ENCODE assay signal across 23 cellular contexts in genomic region chr10:120112809-120113208, GRCh38.
DNase-seq lines count a peak whose midpoint lies in the region; ATAC-seq, FAIRE-seq and TF ChIP-seq lines count a peak whose summit lies in the region.
"Had no signal": no experiment of that assay in that cellular context is flagged by ENCODE, and none has a peak within 500 bp of the region (broad histone marks: within the 10 kb centered on the region; RNA-seq: fewer than 3 reads in every experiment).

No MANE protein-coding gene starts in this region.

- no peak overlapping the region for H2AK5ac ChIP-seq in IMR-90 (ENCODE audit: low read depth, low read length)

- H2BK5ac ChIP-seq in IMR-90 (ENCODE audit: low read depth, low read length, poor library complexity, severe bottlenecking): no peak overlapping the region

- no peak overlapping the region for H3K23ac ChIP-seq in IMR-90 (ENCODE audit: low read depth, low read length)

- TF ChIP-seq RAD21 in HepG2 (CRISPR knock-in tag; IDR thresholded peaks at IDR 0.05) (no peak), IMR-90 (IDR thresholded peaks at IDR 0.05; ENCODE audit: low read length) (no peak)

- H3K9ac ChIP-seq in HepG2 (ENCODE audit: insufficient read depth, low read depth, low read length) (no peak overlapping the region), IMR-90 (ENCODE audit: low read depth, low read length) (no peak overlapping the region)
- H3K9ac ChIP-seq: BLaER1 had no signal

- no peak overlapping the region for H2AFZ ChIP-seq in HepG2 (ENCODE audit: low read length)
- no peak overlapping the region for H2AFZ ChIP-seq in IMR-90 (replicated peaks; ENCODE audit: low read length, poor library complexity)

- BruUV-seq in HepG2 (replicated peaks; lab: Mats Ljungman, UMichigan): no TSS peak
- BruUV-seq in IMR-90 (replicated peaks; lab: Mats Ljungman, UMichigan): no TSS peak

- no peak overlapping the region for H3K56ac ChIP-seq in IMR-90 (ENCODE audit: extremely low read depth, insufficient read depth, low read length)

- FAIRE-seq in HepG2 (lab: Jason Lieb, UNC): no peak
- FAIRE-seq: GM12878, GM12892, GM18507 had no signal

- H4K20me1 ChIP-seq in HepG2 (ENCODE audit: insufficient read depth, low read length) (no peaks in the 10 kb centered on the region), IMR-90 (ENCODE audit: insufficient read depth, low read length) (no peaks in the 10 kb centered on the region)
- H4K20me1 ChIP-seq: BLaER1 had no signal

- H3K4me3 ChIP-seq in HepG2 (replicated peaks in 1 of 3; ENCODE audit: insufficient read depth in 1 of 3, low read depth in 2 of 3, low read length in 3 of 3): no peak overlapping the region
- no peak overlapping the region for H3K4me3 ChIP-seq in right lobe of liver
- H3K4me3 ChIP-seq in IMR-90 (ENCODE audit: insufficient read depth, low read depth, low read length): no peak overlapping the region
- H3K4me3 ChIP-seq: BLaER1, GM12878 had no signal

- H3K27ac ChIP-seq in HepG2 (ENCODE audit: extremely low read length, insufficient read depth, low read length): no peak overlapping the region
- H3K27ac ChIP-seq in right lobe of liver: no peak overlapping the region
- H3K27ac ChIP-seq in IMR-90 (ENCODE audit: insufficient read depth, low read length): no peak overlapping the region
- H3K27ac ChIP-seq: 22Rv1, BLaER1 had no signal

- H3K18ac ChIP-seq in IMR-90 (ENCODE audit: low read depth, low read length): no peak overlapping the region

- CTCF ChIA-PET in HepG2 (lab: Yijun Ruan, JAX; ENCODE audit: low intra/inter-chr PET ratio, low total read pairs): no interaction called here
- CTCF ChIA-PET in IMR-90 (lab: Yijun Ruan, JAX): no interaction called here

- H2BK120ac ChIP-seq in IMR-90 (ENCODE audit: low read depth, low read length): no peak overlapping the region

- H3K36me3 ChIP-seq in HepG2 (replicated peaks in 1 of 2; ENCODE audit: control insufficient read depth in 1 of 2, insufficient read depth in 2 of 2, low read length in 2 of 2) (no peaks in the 10 kb centered on the region), right lobe of liver (no peaks in the 10 kb centered on the region), IMR-90 (ENCODE audit: control insufficient read depth, insufficient read depth, low read length) (no peaks in the 10 kb centered on the region)
- H3K36me3 ChIP-seq: BE2C, BLaER1 had no signal

- POLR2A ChIA-PET in HepG2 (lab: Yijun Ruan, JAX) (no interaction called here), IMR-90 (lab: Charles Lee; ENCODE audit: unreplicated experiment) (no interaction called here)

- in situ Hi-C loops in HepG2 (cut with HindIII; ENCODE audit: extremely low pct_ligation_motif_present, low pct_unique_long_range_greater_than_20kb): no loop called here
- in situ Hi-C loops in IMR-90 (cut with MboI; ENCODE audit: low sequenced_read_pairs): no loop called here

- intact Hi-C loops in HepG2 (cut with micrococcal nuclease; ENCODE audit: unreplicated experiment): no loop called here
- intact Hi-C loops in right lobe of liver (cut with DNase I): no loop called here
- intact Hi-C loops in IMR-90 (cut with micrococcal nuclease): no loop called here

- no peak overlapping the region for H3K4ac ChIP-seq in IMR-90 (ENCODE audit: low read depth, low read length)

- H3K14ac ChIP-seq in IMR-90 (replicated peaks; ENCODE audit: low read depth, low read length): no peak overlapping the region

- no peak overlapping the region for H4K5ac ChIP-seq in IMR-90 (ENCODE audit: low read depth, low read length)

- TF ChIP-seq EP300 in HepG2 (IDR thresholded peaks at IDR 0.05; ENCODE audit: low read depth in 2 of 2, low read length in 2 of 2): no peak
- no peak for TF ChIP-seq EP300 in HepG2 (CRISPR knock-in tag; IDR thresholded peaks at IDR 0.05; ENCODE audit: borderline replicate concordance)

- H2BK20ac ChIP-seq in IMR-90 (ENCODE audit: low read depth, low read length): no peak overlapping the region

- no peak overlapping the region for H3K4me2 ChIP-seq in HepG2 (ENCODE audit: low read depth, low read length)
- H3K4me2 ChIP-seq in IMR-90 (ENCODE audit: low read depth, low read length): no peak overlapping the region
- H3K4me2 ChIP-seq: BLaER1 had no signal

- DNase-seq in HepG2 (ENCODE audit: low spot score) (no peak), right lobe of liver (no peak), IMR-90 (no peak)
- no peak for DNase-seq in activated CD4-positive, alpha-beta T cell treated with anti-CD3 and anti-CD28 coated beads, Interleukin-2, amount 50 U/mL, for 4 hours
- DNase-seq: ACHN; BE2C; C1 segment of cervical spinal cord; CD4-positive, alpha-beta memory T cell; CD4-positive, CD25-positive, alpha-beta regulatory T cell; CD8-positive, alpha-beta memory T cell; COR-L47; DMS 273 treated with DMSO at 0.1 percent for 48 hours; DMS153; DMS79; DND-41; EL; GDM1 had no signal

- H3K9me3 ChIP-seq in HepG2 (ENCODE audit: low read length) (no peaks in the 10 kb centered on the region), right lobe of liver (no peaks in the 10 kb centered on the region), IMR-90 (ENCODE audit: control insufficient read depth, insufficient read depth, low read length) (peaks cover 5% of the 10 kb centered on the region)
- H3K9me3 ChIP-seq: BE2C, BLaER1 had no signal

- ATAC-seq in HepG2 (no peak), right lobe of liver (no peak), IMR-90 (ENCODE audit: low read depth) (no peak), GM21717 (IDR thresholded peaks at IDR 0.05; ENCODE audit: unreplicated experiment) (no peak)
- ATAC-seq: GM12878 had no signal

- H2AK9ac ChIP-seq in IMR-90 (replicated peaks; ENCODE audit: low read depth, low read length, poor library complexity): no peak overlapping the region

- no peaks in the 10 kb centered on the region for H3K79me1 ChIP-seq in IMR-90 (ENCODE audit: low read depth in 1 of 2, low read length in 2 of 2)

- no peaks in the 10 kb centered on the region for H3K4me1 ChIP-seq in HepG2 (ENCODE audit: insufficient read depth, low read length)
- no peaks in the 10 kb centered on the region for H3K4me1 ChIP-seq in right lobe of liver
- no peaks in the 10 kb centered on the region for H3K4me1 ChIP-seq in IMR-90 (ENCODE audit: control insufficient read depth, insufficient read depth, low read length)
- H3K4me1 ChIP-seq: BE2C, BLaER1 had no signal

- TF ChIP-seq CTCF in HepG2 (CRISPR knock-in tag; IDR thresholded peaks at IDR 0.05): no peak
- no peak for TF ChIP-seq CTCF in right lobe of liver (IDR thresholded peaks at IDR 0.05)
- no peak for TF ChIP-seq CTCF in IMR-90 (conservative IDR thresholded peaks at IDR 0.05; ENCODE audit: low read depth, low read length)

- H4K91ac ChIP-seq in IMR-90 (ENCODE audit: insufficient read depth, low read depth, low read length): no peak overlapping the region

- H3K27me3 ChIP-seq in HepG2 (ENCODE audit: control insufficient read depth in 1 of 2, insufficient read depth in 2 of 2, low read length in 2 of 2) (peaks cover 0 to 4% of the 10 kb centered on the region in 2 experiments; a peak in 2 of 5 replicates), right lobe of liver (no peaks in the 10 kb centered on the region), IMR-90 (ENCODE audit: control insufficient read depth, insufficient read depth, low read length) (no peaks in the 10 kb centered on the region)
- H3K27me3 ChIP-seq: BLaER1 had no signal

- dilution Hi-C loops in IMR-90 (cut with HindIII; ENCODE audit: low sequenced_read_pairs, unreplicated experiment): no loop called here

- no peak overlapping the region for H4K8ac ChIP-seq in IMR-90 (ENCODE audit: low read depth in 2 of 2, low read length in 2 of 2)

- H2BK15ac ChIP-seq in IMR-90 (ENCODE audit: low read depth, low read length): no peak overlapping the region

- no peaks in the 10 kb centered on the region for H3K79me2 ChIP-seq in HepG2 (ENCODE audit: insufficient read depth, low read length)

- H3K9me1 ChIP-seq in IMR-90 (ENCODE audit: insufficient read depth, low read length): no peaks in the 10 kb centered on the region

- TF ChIP-seq POLR2A in HepG2 (IDR thresholded peaks at IDR 0.05; ENCODE audit: insufficient read depth in 1 of 2, low read depth in 2 of 2, low read length in 2 of 2) (no peak), right lobe of liver (IDR thresholded peaks at IDR 0.05) (no peak), IMR-90 (IDR thresholded peaks at IDR 0.05; ENCODE audit: low read depth, low read length) (no peak)

TF ChIP-seq in HepG2, 621 proteins besides CTCF, POLR2A, EP300 and RAD21:
- TF ChIP-seq MAFK (conservative IDR thresholded peaks at IDR 0.05 in 1 of 2, IDR thresholded peaks at IDR 0.05 in 1 of 2; ENCODE audit: low read length in 2 of 2): peak in 1 of 2 experiments; percentile 43; a peak in 3 of 4 replicates
- no peak for TF ChIP-seq BATF2 (CRISPR knock-in tag; IDR thresholded peaks at IDR 0.05)
- peak; percentile 52; the same call in 1 of the 2 replicates for TF ChIP-seq NFE2L2 (IDR thresholded peaks at IDR 0.05; ENCODE audit: low read length)

TF ChIP-seq in IMR-90, 13 proteins besides CTCF, POLR2A, EP300 and RAD21:
- TF ChIP-seq MAFK (IDR thresholded peaks at IDR 0.05; ENCODE audit: low read depth, low read length): no peak
- TF ChIP-seq NFE2L2 (IDR thresholded peaks at IDR 0.05; ENCODE audit: low read depth, low read length): peak; percentile 37; the same call in 1 of the 2 replicates
